Comparison of ENCODE assay signal across 1 cellular context in the genomic region with DNA sequence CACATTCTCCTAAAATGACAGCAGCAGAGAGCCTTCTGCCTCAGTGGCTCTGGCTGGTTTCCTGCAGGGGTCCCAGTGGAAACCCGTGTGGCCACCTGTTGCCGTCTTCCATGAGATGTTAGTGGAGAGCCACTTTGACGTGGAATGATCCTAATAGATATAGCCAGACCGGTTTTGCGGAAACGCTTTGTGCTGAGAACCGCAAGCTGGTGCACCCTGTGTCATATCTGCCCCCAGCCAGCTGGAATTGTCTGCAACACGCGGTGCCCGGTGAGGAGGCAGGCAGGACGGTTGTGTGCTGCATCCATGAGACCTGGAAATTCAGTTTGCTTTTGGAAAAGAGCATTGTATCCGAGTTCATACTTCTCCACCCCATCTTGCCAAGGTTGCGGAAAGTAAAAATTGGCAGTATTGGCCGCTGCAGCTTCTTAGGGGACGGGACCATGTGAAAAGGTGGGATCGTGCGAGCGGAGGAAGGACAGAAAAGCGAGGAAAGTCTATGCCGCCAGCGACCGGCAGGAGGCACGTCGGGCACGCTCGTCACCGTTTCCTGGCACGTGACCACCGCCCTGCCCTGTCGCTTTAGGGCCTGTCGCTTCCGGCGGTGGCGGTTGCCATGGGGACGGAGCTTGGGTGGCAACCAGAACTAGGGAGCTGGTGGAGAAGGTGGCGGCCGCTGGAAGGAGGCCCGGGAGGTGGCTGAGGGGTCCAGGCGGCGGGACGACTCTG.
TF ChIP-seq lines count a peak whose summit lies in the region.

A gene with protein sequence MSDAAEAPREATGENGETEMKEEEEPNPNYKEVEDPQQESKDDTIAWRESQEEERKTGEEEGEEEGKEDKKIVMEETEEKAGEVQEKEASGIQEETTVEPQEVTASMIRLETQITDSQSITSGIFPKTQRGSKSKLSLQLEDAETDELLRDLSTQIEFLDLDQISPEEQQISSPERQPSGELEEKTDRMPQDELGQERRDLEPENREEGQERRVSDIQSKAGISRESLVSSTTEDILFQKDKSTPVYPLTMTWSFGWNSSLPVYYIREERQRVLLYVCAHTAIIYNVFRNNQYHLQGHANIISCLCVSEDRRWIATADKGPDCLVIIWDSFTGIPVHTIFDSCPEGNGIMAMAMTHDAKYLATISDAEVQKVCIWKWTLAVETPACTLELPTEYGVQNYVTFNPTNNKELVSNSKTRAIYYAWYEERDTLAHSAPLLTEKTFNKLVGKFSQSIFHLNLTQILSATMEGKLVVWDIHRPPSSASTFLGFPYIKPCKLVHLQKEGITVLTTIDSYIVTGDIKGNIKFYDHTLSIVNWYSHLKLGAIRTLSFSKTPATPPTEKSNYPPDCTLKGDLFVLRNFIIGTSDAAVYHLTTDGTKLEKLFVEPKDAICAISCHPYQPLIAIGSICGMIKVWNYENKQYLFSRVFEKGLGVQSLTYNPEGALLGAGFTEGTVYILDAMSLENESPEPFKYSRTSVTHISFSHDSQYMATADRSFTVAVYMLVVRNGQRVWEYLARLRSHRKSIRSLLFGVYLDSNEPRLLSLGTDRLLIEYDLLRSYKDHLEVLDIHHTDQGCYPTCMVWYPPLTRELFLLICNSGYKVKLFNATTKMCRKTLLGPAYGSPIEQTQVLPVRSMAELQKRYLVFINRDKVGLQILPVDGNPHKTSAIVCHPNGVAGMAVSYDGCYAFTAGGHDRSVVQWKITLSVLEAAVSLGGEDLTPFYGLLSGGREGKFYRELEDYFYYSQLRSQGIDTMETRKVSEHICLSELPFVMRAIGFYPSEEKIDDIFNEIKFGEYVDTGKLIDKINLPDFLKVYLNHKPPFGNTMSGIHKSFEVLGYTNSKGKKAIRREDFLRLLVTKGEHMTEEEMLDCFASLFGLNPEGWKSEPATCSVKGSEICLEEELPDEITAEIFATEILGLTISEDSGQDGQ (plus strand): TSS at position 643 of the 729 bp plus-strand sequence. CDS start 2,714 bp downstream, outside the sequence.

TF ChIP-seq in GM12878, 131 proteins besides CTCF, POLR2A, EP300 and RAD21 (continued from another document):
- TF ChIP-seq PAX8 (IDR thresholded peaks at IDR 0.05), result no peak
- TF ChIP-seq POU2F2 (IDR thresholded peaks at IDR 0.05; ENCODE audit: borderline replicate concordance, low read depth, low read length), result peak; percentile 26; the same call in 1 of the 3 replicates
- TF ChIP-seq PBX3 (IDR thresholded peaks at IDR 0.05; ENCODE audit: insufficient replicate concordance, low read depth, low read length), result peak; percentile 66
- TF ChIP-seq DPF2 (IDR thresholded peaks at IDR 0.05), result 0 out of 2 replicates have a peak, but pooled peaks have one; percentile 22
- peak; percentile 42; the same call in 1 of the 2 replicates for TF ChIP-seq IRF4 (IDR thresholded peaks at IDR 0.05; ENCODE audit: low read depth, low read length)
- TF ChIP-seq, protein P1, sequence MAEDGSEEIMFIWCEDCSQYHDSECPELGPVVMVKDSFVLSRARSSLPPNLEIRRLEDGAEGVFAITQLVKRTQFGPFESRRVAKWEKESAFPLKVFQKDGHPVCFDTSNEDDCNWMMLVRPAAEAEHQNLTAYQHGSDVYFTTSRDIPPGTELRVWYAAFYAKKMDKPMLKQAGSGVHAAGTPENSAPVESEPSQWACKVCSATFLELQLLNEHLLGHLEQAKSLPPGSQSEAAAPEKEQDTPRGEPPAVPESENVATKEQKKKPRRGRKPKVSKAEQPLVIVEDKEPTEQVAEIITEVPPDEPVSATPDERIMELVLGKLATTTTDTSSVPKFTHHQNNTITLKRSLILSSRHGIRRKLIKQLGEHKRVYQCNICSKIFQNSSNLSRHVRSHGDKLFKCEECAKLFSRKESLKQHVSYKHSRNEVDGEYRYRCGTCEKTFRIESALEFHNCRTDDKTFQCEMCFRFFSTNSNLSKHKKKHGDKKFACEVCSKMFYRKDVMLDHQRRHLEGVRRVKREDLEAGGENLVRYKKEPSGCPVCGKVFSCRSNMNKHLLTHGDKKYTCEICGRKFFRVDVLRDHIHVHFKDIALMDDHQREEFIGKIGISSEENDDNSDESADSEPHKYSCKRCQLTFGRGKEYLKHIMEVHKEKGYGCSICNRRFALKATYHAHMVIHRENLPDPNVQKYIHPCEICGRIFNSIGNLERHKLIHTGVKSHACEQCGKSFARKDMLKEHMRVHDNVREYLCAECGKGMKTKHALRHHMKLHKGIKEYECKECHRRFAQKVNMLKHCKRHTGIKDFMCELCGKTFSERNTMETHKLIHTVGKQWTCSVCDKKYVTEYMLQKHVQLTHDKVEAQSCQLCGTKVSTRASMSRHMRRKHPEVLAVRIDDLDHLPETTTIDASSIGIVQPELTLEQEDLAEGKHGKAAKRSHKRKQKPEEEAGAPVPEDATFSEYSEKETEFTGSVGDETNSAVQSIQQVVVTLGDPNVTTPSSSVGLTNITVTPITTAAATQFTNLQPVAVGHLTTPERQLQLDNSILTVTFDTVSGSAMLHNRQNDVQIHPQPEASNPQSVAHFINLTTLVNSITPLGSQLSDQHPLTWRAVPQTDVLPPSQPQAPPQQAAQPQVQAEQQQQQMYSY (CRISPR knock-in tag; IDR thresholded peaks at IDR 0.05), result no peak
- no peak for TF ChIP-seq ESRRA (IDR thresholded peaks at IDR 0.05; ENCODE audit: low read length)
- TF ChIP-seq FOXK2 (IDR thresholded peaks at IDR 0.05), result no peak
- TF ChIP-seq NFIC (IDR thresholded peaks at IDR 0.05; ENCODE audit: low read depth, low read length), result no peak
- no peak for TF ChIP-seq CHD1 (IDR thresholded peaks at IDR 0.05; ENCODE audit: low read depth, low read length)
- TF ChIP-seq NR2F1 (conservative IDR thresholded peaks at IDR 0.05), result no peak
- TF ChIP-seq WRNIP1 (IDR thresholded peaks at IDR 0.05; ENCODE audit: borderline replicate concordance, low read depth, low read length), result no peak
- TF ChIP-seq, protein P2, sequence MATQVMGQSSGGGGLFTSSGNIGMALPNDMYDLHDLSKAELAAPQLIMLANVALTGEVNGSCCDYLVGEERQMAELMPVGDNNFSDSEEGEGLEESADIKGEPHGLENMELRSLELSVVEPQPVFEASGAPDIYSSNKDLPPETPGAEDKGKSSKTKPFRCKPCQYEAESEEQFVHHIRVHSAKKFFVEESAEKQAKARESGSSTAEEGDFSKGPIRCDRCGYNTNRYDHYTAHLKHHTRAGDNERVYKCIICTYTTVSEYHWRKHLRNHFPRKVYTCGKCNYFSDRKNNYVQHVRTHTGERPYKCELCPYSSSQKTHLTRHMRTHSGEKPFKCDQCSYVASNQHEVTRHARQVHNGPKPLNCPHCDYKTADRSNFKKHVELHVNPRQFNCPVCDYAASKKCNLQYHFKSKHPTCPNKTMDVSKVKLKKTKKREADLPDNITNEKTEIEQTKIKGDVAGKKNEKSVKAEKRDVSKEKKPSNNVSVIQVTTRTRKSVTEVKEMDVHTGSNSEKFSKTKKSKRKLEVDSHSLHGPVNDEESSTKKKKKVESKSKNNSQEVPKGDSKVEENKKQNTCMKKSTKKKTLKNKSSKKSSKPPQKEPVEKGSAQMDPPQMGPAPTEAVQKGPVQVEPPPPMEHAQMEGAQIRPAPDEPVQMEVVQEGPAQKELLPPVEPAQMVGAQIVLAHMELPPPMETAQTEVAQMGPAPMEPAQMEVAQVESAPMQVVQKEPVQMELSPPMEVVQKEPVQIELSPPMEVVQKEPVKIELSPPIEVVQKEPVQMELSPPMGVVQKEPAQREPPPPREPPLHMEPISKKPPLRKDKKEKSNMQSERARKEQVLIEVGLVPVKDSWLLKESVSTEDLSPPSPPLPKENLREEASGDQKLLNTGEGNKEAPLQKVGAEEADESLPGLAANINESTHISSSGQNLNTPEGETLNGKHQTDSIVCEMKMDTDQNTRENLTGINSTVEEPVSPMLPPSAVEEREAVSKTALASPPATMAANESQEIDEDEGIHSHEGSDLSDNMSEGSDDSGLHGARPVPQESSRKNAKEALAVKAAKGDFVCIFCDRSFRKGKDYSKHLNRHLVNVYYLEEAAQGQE (IDR thresholded peaks at IDR 0.05; ENCODE audit: low read depth, low read length), result no peak
- no peak for TF ChIP-seq MYC (IDR thresholded peaks at IDR 0.05; ENCODE audit: insufficient read depth, insufficient read length, insufficient replicate concordance, low read length, severe bottlenecking)
- TF ChIP-seq ZNF622 (IDR thresholded peaks at IDR 0.05), result no peak
- peak; percentile 73; the same call in 1 of the 2 replicates for TF ChIP-seq BACH1 (IDR thresholded peaks at IDR 0.05; ENCODE audit: borderline replicate concordance)
- TF ChIP-seq E2F8 (IDR thresholded peaks at IDR 0.05; ENCODE audit: low read depth, partially characterized antibody), result no peak
- peak; percentile 63; the same call in 1 of the 2 replicates for TF ChIP-seq MLLT1 (IDR thresholded peaks at IDR 0.05)
- TF ChIP-seq NFYA (IDR thresholded peaks at IDR 0.05; ENCODE audit: borderline replicate concordance, low read depth, low read length), result no peak
- TF ChIP-seq NRF1 (conservative IDR thresholded peaks at IDR 0.05; ENCODE audit: low read depth, low read length), result no peak
- no peak for TF ChIP-seq ZNF384 (IDR thresholded peaks at IDR 0.05; ENCODE audit: borderline replicate concordance, low read depth, low read length)
- no peak for TF ChIP-seq KAT2A (conservative IDR thresholded peaks at IDR 0.05; ENCODE audit: control insufficient read depth, low read depth, low read length)
- TF ChIP-seq ZZZ3 (IDR thresholded peaks at IDR 0.05; ENCODE audit: control insufficient read depth, insufficient read length, low read depth), result no peak
- TF ChIP-seq YY1 (IDR thresholded peaks at IDR 0.05; ENCODE audit: low read depth, low read length), result 0 out of 2 replicates have a peak, but pooled peaks have one; percentile 40
- TF ChIP-seq EED (IDR thresholded peaks at IDR 0.05; ENCODE audit: low read depth), result 0 out of 2 replicates have a peak, but pooled peaks have one; percentile 26
- no peak for TF ChIP-seq EZH2 (IDR thresholded peaks at IDR 0.05; ENCODE audit: borderline replicate concordance, control insufficient read depth, low read depth, low read length)
- no peak for TF ChIP-seq ZNF207 (IDR thresholded peaks at IDR 0.05; ENCODE audit: borderline replicate concordance)
